Comparison of ENCODE assay signal across 23 cellular contexts in genomic region chr1:65330822-65331221, GRCh38.
"Had no signal": no experiment of that assay in that cellular context is flagged by ENCODE, and none has a peak within 500 bp of the region (broad histone marks: within the 10 kb centered on the region; RNA-seq: fewer than 3 reads in every experiment).

No MANE protein-coding gene starts in this region.

- H3K27ac ChIP-seq: epithelial cell of prostate, left ventricle myocardium inferior, right atrium auricular region, tibial artery, upper lobe of right lung had no signal

- H3K27me3 Mint-ChIP-seq: activated CD4-positive, alpha-beta memory T cell treated with anti-CD3 and anti-CD28 coated beads for 36 hours; activated CD4-positive, alpha-beta T cell treated with anti-CD3 and anti-CD28 coated beads, Interleukin-2, amount 10 ng/mL, durations not matched to agents 24 days and 14 days; activated naive CD8-positive, alpha-beta T cell treated with anti-CD3 and anti-CD28 coated beads, Interleukin-2, amount 50 U/mL, for 24 hours; dendritic cell treated with granulocyte-macrophage colony-stimulating factor and Interleukin-4, amounts not matched to agents 40 ng/mL and 50 ng/mL, for 4 days; stimulated activated naive CD8-positive, alpha-beta T cell treated with anti-CD3 and anti-CD28 coated beads, Interleukin-15, Interleukin-2, amounts not matched to agents 100 ng/mL and 50 ng/mL, for 24 hours had no signal

- DNase-seq: activated CD4-positive, alpha-beta memory T cell treated with anti-CD3 and anti-CD28 coated beads for 36 hours; activated CD4-positive, alpha-beta T cell treated with anti-CD3 and anti-CD28 coated beads, Interleukin-2, amount 10 ng/mL, durations not matched to agents 24 days and 14 days; activated CD4-positive, CD25-positive, alpha-beta regulatory T cell treated with anti-CD3 and anti-CD28 coated beads, Interleukin-2, amount 50 U/mL, for 72 hours; activated CD8-positive, alpha-beta memory T cell treated with anti-CD3 and anti-CD28 coated beads, Interleukin-2, amount 50 U/mL, for 4 hours; activated gamma-delta T cell treated with Interleukin-2 at 50 U/mL for 16 hours; activated naive CD4-positive, alpha-beta T cell treated with anti-CD3 and anti-CD28 coated beads, Interleukin-2, amount 50 U/mL, for 16 hours; activated naive CD8-positive, alpha-beta T cell treated with anti-CD3 and anti-CD28 coated beads, Interleukin-2, amount 50 U/mL, for 24 hours; activated T-cell treated with anti-CD3 and anti-CD28 coated beads, Interleukin-2, amount 50 U/mL, for 1 hour; amygdala; central memory CD4-positive, alpha-beta T cell; effector CD8-positive, alpha-beta T cell; kidney glomerular epithelial cell; left ventricle myocardium inferior; mucosa of descending colon; stimulated activated CD4-positive, alpha-beta T cell treated with anti-CD3 and anti-CD28 coated beads, Interleukin-2, amount 100 ng/mL, for 48 hours; tibial artery; upper lobe of right lung had no signal

- H3K27ac Mint-ChIP-seq: activated CD4-positive, alpha-beta memory T cell treated with anti-CD3 and anti-CD28 coated beads for 36 hours; activated CD4-positive, alpha-beta T cell treated with anti-CD3 and anti-CD28 coated beads, Interleukin-2, amount 10 ng/mL, durations not matched to agents 24 days and 14 days; activated naive CD8-positive, alpha-beta T cell treated with anti-CD3 and anti-CD28 coated beads, Interleukin-2, amount 50 U/mL, for 24 hours; dendritic cell treated with granulocyte-macrophage colony-stimulating factor and Interleukin-4, amounts not matched to agents 40 ng/mL and 50 ng/mL, for 4 days; natural killer cell treated with Interleukin-12 subunit alpha and Interleukin-12 subunit beta and Interleukin-15 and Interleukin-18, amount 100 ng/mL, for 72 hours; stimulated activated naive CD8-positive, alpha-beta T cell treated with anti-CD3 and anti-CD28 coated beads, Interleukin-15, Interleukin-2, amounts not matched to agents 100 ng/mL and 50 ng/mL, for 24 hours had no signal

- ATAC-seq: activated naive CD8-positive, alpha-beta T cell treated with anti-CD3 and anti-CD28 coated beads, Interleukin-2, amount 50 U/mL, for 24 hours; mucosa of descending colon; natural killer cell treated with Interleukin-12 subunit alpha and Interleukin-12 subunit beta and Interleukin-15 and Interleukin-18, amount 100 ng/mL, for 72 hours; upper lobe of right lung had no signal

- H3K4me1 Mint-ChIP-seq: activated CD4-positive, alpha-beta T cell treated with anti-CD3 and anti-CD28 coated beads, Interleukin-2, amount 10 ng/mL, durations not matched to agents 24 days and 14 days; activated naive CD8-positive, alpha-beta T cell treated with anti-CD3 and anti-CD28 coated beads, Interleukin-2, amount 50 U/mL, for 24 hours had no signal

- H3K4me3 ChIP-seq: left ventricle myocardium inferior, lung, mucosa of descending colon, right atrium auricular region, tibial artery, upper lobe of right lung had no signal

- H3K9me3 Mint-ChIP-seq: activated CD4-positive, alpha-beta memory T cell treated with anti-CD3 and anti-CD28 coated beads for 36 hours; activated CD4-positive, alpha-beta T cell treated with anti-CD3 and anti-CD28 coated beads, Interleukin-2, amount 10 ng/mL, durations not matched to agents 24 days and 14 days; activated naive CD8-positive, alpha-beta T cell treated with anti-CD3 and anti-CD28 coated beads, Interleukin-2, amount 50 U/mL, for 24 hours; natural killer cell treated with Interleukin-12 subunit alpha and Interleukin-12 subunit beta and Interleukin-15 and Interleukin-18, amount 100 ng/mL, for 72 hours; stimulated activated naive CD8-positive, alpha-beta T cell treated with anti-CD3 and anti-CD28 coated beads, Interleukin-15, Interleukin-2, amounts not matched to agents 100 ng/mL and 50 ng/mL, for 24 hours had no signal

- H3K9me3 ChIP-seq: left ventricle myocardium inferior, mucosa of descending colon, right atrium auricular region, tibial artery, upper lobe of right lung had no signal

- H3K36me3 ChIP-seq: left ventricle myocardium inferior, right atrium auricular region, tibial artery, upper lobe of right lung had no signal

- H3K27me3 ChIP-seq: right atrium auricular region, tibial artery, upper lobe of right lung had no signal

- H3K4me1 ChIP-seq: right atrium auricular region, tibial artery, upper lobe of right lung had no signal

- H3K4me3 Mint-ChIP-seq: activated CD4-positive, alpha-beta memory T cell treated with anti-CD3 and anti-CD28 coated beads for 36 hours; activated CD4-positive, alpha-beta T cell treated with anti-CD3 and anti-CD28 coated beads, Interleukin-2, amount 10 ng/mL, durations not matched to agents 24 days and 14 days; activated naive CD8-positive, alpha-beta T cell treated with anti-CD3 and anti-CD28 coated beads, Interleukin-2, amount 50 U/mL, for 24 hours; dendritic cell treated with granulocyte-macrophage colony-stimulating factor and Interleukin-4, amounts not matched to agents 40 ng/mL and 50 ng/mL, for 4 days; natural killer cell treated with Interleukin-12 subunit alpha and Interleukin-12 subunit beta and Interleukin-15 and Interleukin-18, amount 100 ng/mL, for 72 hours; stimulated activated naive CD8-positive, alpha-beta T cell treated with anti-CD3 and anti-CD28 coated beads, Interleukin-15, Interleukin-2, amounts not matched to agents 100 ng/mL and 50 ng/mL, for 24 hours had no signal

- H3K36me3 Mint-ChIP-seq: activated CD4-positive, alpha-beta memory T cell treated with anti-CD3 and anti-CD28 coated beads for 36 hours; natural killer cell treated with Interleukin-12 subunit alpha and Interleukin-12 subunit beta and Interleukin-15 and Interleukin-18, amount 100 ng/mL, for 72 hours had no signal
